23 cellular contexts compared by ENCODE assay signal in the genomic region with DNA sequence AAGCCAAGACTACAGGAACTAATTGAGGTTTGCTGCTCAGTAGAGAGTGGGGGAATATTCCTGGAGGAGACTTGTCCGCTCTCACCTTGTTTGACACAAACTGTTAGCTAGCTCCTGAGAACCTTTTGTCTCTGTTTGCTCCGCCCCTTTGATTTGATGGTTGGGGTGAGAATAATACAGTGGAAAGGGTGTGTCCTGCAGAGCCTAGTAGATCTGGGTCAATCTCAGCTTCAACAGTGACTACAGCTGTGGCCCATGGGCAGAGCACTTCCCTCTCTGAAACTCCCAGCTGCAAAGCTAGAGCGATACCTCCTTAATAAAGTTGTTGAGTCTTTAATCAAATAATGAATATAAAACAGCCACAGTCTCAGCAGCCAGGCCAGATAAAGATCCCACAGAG.
"Had no signal": no experiment of that assay in that cellular context is flagged by ENCODE, and none has a peak within 500 bp of the region (broad histone marks: within the 10 kb centered on the region; RNA-seq: fewer than 3 reads in every experiment).

No MANE protein-coding gene starts in this region.

- H3K27me3 Mint-ChIP-seq: stimulated activated memory B cell treated with anti-CD40 and anti-IgM and Interleukin-4, amounts not matched to agents 10 μg/mL and 1 μg/mL and 100 μg/mL, for 72 hours had no signal

- ATAC-seq: foreskin keratinocyte; gastroesophageal sphincter; heart left ventricle; left cardiac atrium; left lung; naive thymus-derived CD8-positive, alpha-beta T cell; psoas muscle; right cardiac atrium; stimulated activated memory B cell treated with anti-CD40 and anti-IgM and Interleukin-4, amounts not matched to agents 10 μg/mL and 1 μg/mL and 100 μg/mL, for 72 hours; upper lobe of right lung had no signal

- H3K27ac ChIP-seq: esophagus muscularis mucosa, foreskin keratinocyte, gastroesophageal sphincter, heart left ventricle, hepatocyte, left lung, psoas muscle, sigmoid colon, thoracic aorta, tibial nerve, upper lobe of right lung, uterus had no signal

- H3K4me2 ChIP-seq: hepatocyte had no signal

- H3K27ac Mint-ChIP-seq: naive thymus-derived CD8-positive, alpha-beta T cell; stimulated activated memory B cell treated with anti-CD40 and anti-IgM and Interleukin-4, amounts not matched to agents 10 μg/mL and 1 μg/mL and 100 μg/mL, for 72 hours; stimulated activated naive CD8-positive, alpha-beta T cell treated with anti-CD3 and anti-CD28 coated beads, Interleukin-15, Interleukin-2, amounts not matched to agents 100 ng/mL and 50 ng/mL, for 24 hours had no signal

- H3K4me3 Mint-ChIP-seq: naive thymus-derived CD8-positive, alpha-beta T cell; nephron progenitor cell; stimulated activated memory B cell treated with anti-CD40 and anti-IgM and Interleukin-4, amounts not matched to agents 10 μg/mL and 1 μg/mL and 100 μg/mL, for 72 hours; stimulated activated naive CD8-positive, alpha-beta T cell treated with anti-CD3 and anti-CD28 coated beads, Interleukin-15, Interleukin-2, amounts not matched to agents 100 ng/mL and 50 ng/mL, for 24 hours had no signal

- H2AFZ ChIP-seq: hepatocyte had no signal

- H3K9me3 ChIP-seq: esophagus muscularis mucosa, gastroesophageal sphincter, heart left ventricle, left lung, psoas muscle, sigmoid colon, thoracic aorta, tibial nerve, upper lobe of right lung, uterus had no signal

- H3K4me3 ChIP-seq: esophagus muscularis mucosa, gastroesophageal sphincter, heart left ventricle, hepatocyte, left lung, psoas muscle, sigmoid colon, thoracic aorta, tibial nerve, upper lobe of right lung, uterus had no signal

- H3K4me1 ChIP-seq: esophagus muscularis mucosa, foreskin keratinocyte, gastroesophageal sphincter, heart left ventricle, left lung, psoas muscle, sigmoid colon, tibial nerve, upper lobe of right lung, uterus had no signal

- H3K36me3 Mint-ChIP-seq: naive thymus-derived CD8-positive, alpha-beta T cell; stimulated activated memory B cell treated with anti-CD40 and anti-IgM and Interleukin-4, amounts not matched to agents 10 μg/mL and 1 μg/mL and 100 μg/mL, for 72 hours had no signal

- H3K36me3 ChIP-seq: esophagus muscularis mucosa, gastroesophageal sphincter, heart left ventricle, left lung, sigmoid colon, thoracic aorta, tibial nerve, upper lobe of right lung, uterus had no signal

- H3K27me3 ChIP-seq: esophagus muscularis mucosa, foreskin keratinocyte, gastroesophageal sphincter, heart left ventricle, hepatocyte, left lung, sigmoid colon, tibial nerve, upper lobe of right lung, uterus had no signal

- H3K79me2 ChIP-seq: hepatocyte had no signal

- H3K4me1 Mint-ChIP-seq: naive thymus-derived CD8-positive, alpha-beta T cell; stimulated activated memory B cell treated with anti-CD40 and anti-IgM and Interleukin-4, amounts not matched to agents 10 μg/mL and 1 μg/mL and 100 μg/mL, for 72 hours had no signal

- DNase-seq: effector CD8-positive, alpha-beta T cell; foreskin keratinocyte; heart left ventricle; left cardiac atrium; left lung; mesenchymal stem cell; midbrain; naive thymus-derived CD8-positive, alpha-beta T cell; nephron progenitor cell; nucleus accumbens; psoas muscle; right cardiac atrium; sigmoid colon; stimulated activated CD4-positive, alpha-beta T cell treated with anti-CD3 and anti-CD28 coated beads, Interleukin-4, amount 100 ng/mL, for 4 hours; upper lobe of right lung; uterus had no signal
